ENCODE assay signal across 32 cellular contexts in the genomic region with DNA sequence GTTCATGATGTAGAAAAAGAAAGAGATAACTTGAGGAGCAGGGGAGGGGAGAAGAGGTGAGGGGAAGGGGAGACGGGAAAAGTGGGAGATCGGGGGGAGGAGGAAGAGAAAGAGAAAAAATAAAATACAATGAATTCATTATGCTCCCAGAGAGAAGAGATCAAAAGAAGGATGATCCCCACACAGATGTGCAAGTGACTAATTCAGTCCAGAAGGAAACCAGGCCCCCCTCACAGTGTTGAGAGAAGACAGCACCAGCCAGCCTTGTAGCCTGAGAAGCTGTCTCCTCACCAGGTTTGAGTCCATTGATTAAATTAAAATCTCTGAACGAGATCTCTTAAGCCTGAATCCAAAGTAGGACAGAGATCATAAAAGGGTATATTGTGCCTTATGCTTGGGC.
"Had no signal": no experiment of that assay in that cellular context is flagged by ENCODE, and none has a peak within 500 bp of the region (broad histone marks: within the 10 kb centered on the region; RNA-seq: fewer than 3 reads in every experiment).

No MANE protein-coding gene starts in this region.

- H3K4me3 ChIP-seq: ascending aorta, breast epithelium, cardiac muscle cell, colonic mucosa, gastrocnemius medialis, heart left ventricle had no signal

- H3K9me3 Mint-ChIP-seq: activated CD4-positive, alpha-beta T cell treated with anti-CD3 and anti-CD28 coated beads, Interleukin-2, amount 10 ng/mL, durations not matched to agents 24 days and 14 days; activated T-helper 1 cell treated with anti-CD3 and anti-CD28 coated beads, Interleukin-12 subunit alpha, Interleukin-12 subunit beta, Interleukin-2, Interleukin-4 antibody, amounts not matched to agents 30 ng/mL and 10 ng/mL and 1 ng/mL, durations not matched to agents 14 hours and 24 hours and 36 hours had no signal

- H3K27me3 Mint-ChIP-seq: activated CD4-positive, alpha-beta memory T cell treated with anti-CD3 and anti-CD28 coated beads for 36 hours; activated CD4-positive, alpha-beta T cell treated with anti-CD3 and anti-CD28 coated beads for 36 hours; activated CD4-positive, alpha-beta T cell treated with anti-CD3 and anti-CD28 coated beads, Interleukin-2, amount 10 ng/mL, durations not matched to agents 24 days and 14 days; activated CD8-positive, alpha-beta memory T cell treated with anti-CD3 and anti-CD28 coated beads, Interleukin-2, amount 10 ng/mL, durations not matched to agents 7 days and 5 days; activated naive CD4-positive, alpha-beta T cell treated with anti-CD3 and anti-CD28 coated beads, Interleukin-2, amount 10 ng/mL, durations not matched to agents 7 days and 5 days; activated naive CD8-positive, alpha-beta T cell treated with anti-CD3 and anti-CD28 coated beads, Interleukin-2, amount 10 ng/mL, durations not matched to agents 7 days and 5 days had no signal

- DNase-seq: activated CD4-positive, alpha-beta memory T cell treated with anti-CD3 and anti-CD28 coated beads for 36 hours; activated CD4-positive, alpha-beta T cell treated with anti-CD3 and anti-CD28 coated beads for 36 hours; activated CD4-positive, alpha-beta T cell treated with anti-CD3 and anti-CD28 coated beads, Interleukin-2, amount 10 ng/mL, durations not matched to agents 24 days and 14 days; activated CD4-positive, CD25-positive, alpha-beta regulatory T cell; activated CD4-positive, CD25-positive, alpha-beta regulatory T cell treated with anti-CD3 and anti-CD28 coated beads, Interleukin-2, amount 50 U/mL, for 72 hours; activated CD8-positive, alpha-beta memory T cell treated with anti-CD3 and anti-CD28 coated beads, Interleukin-2, amount 10 ng/mL, durations not matched to agents 7 days and 5 days; activated CD8-positive, alpha-beta memory T cell treated with anti-CD3 and anti-CD28 coated beads, Interleukin-2, amount 50 U/mL, for 4 hours; activated CD8-positive, alpha-beta T cell treated with anti-CD3 and anti-CD28 coated beads, Interleukin-2, amount 10 ng/mL, durations not matched to agents 7 days and 5 days; activated effector memory CD4-positive, alpha-beta T cell treated with anti-CD3 and anti-CD28 coated beads, Interleukin-2, amount 50 U/mL, for 16 hours; activated naive CD4-positive, alpha-beta T cell; activated naive CD4-positive, alpha-beta T cell treated with anti-CD3 and anti-CD28 coated beads, Interleukin-2, amount 10 ng/mL, durations not matched to agents 7 days and 5 days; activated naive CD8-positive, alpha-beta T cell treated with anti-CD3 and anti-CD28 coated beads, Interleukin-2, amount 10 ng/mL, durations not matched to agents 7 days and 5 days; activated T-cell treated with anti-CD3 and anti-CD28 coated beads, Interleukin-2, amount 50 U/mL, for 1 hour; activated T-cell treated with anti-CD3 and anti-CD28 coated beads, Interleukin-2, amount 50 U/mL, for 48 hours; central memory CD4-positive, alpha-beta T cell; cerebellar nuclear complex; colonic mucosa; effector CD8-positive, alpha-beta T cell; foreskin keratinocyte; gastrocnemius medialis; glutamatergic neuron; heart left ventricle; T-helper 9 cell had no signal

- H3K27ac Mint-ChIP-seq: activated CD4-positive, alpha-beta memory T cell treated with anti-CD3 and anti-CD28 coated beads for 36 hours; activated CD4-positive, alpha-beta T cell treated with anti-CD3 and anti-CD28 coated beads for 36 hours; activated CD4-positive, alpha-beta T cell treated with anti-CD3 and anti-CD28 coated beads, Interleukin-2, amount 10 ng/mL, durations not matched to agents 24 days and 14 days; activated CD8-positive, alpha-beta memory T cell treated with anti-CD3 and anti-CD28 coated beads, Interleukin-2, amount 10 ng/mL, durations not matched to agents 7 days and 5 days; activated CD8-positive, alpha-beta T cell treated with anti-CD3 and anti-CD28 coated beads, Interleukin-2, amount 10 ng/mL, durations not matched to agents 7 days and 5 days; activated naive CD4-positive, alpha-beta T cell treated with anti-CD3 and anti-CD28 coated beads, Interleukin-2, amount 10 ng/mL, durations not matched to agents 7 days and 5 days; activated naive CD4-positive, alpha-beta T cell treated with anti-CD3 and anti-CD28 coated beads, Interleukin-2, amount 50 U/mL, for 72 hours; activated naive CD8-positive, alpha-beta T cell treated with anti-CD3 and anti-CD28 coated beads, Interleukin-2, amount 10 ng/mL, durations not matched to agents 7 days and 5 days; activated T-helper 1 cell treated with anti-CD3 and anti-CD28 coated beads, Interleukin-12 subunit alpha, Interleukin-12 subunit beta, Interleukin-2, Interleukin-4 antibody, amounts not matched to agents 30 ng/mL and 10 ng/mL and 1 ng/mL, durations not matched to agents 14 hours and 24 hours and 36 hours; activated T-helper 2 cell treated with anti-CD3 and anti-CD28 coated beads, Interferon-gamma antibody, Interleukin-2, Interleukin-4, amounts not matched to agents 10 μg/mL and 5 μg/mL and 100 μg/mL, durations not matched to agents 14 hours and 24 hours and 36 hours; T-helper 1 cell treated with Interleukin-12 subunit alpha and Interleukin-12 subunit beta and Interleukin-4 antibody, amounts not matched to agents 30 μg/mL and 1 μg/mL, for 36 hours had no signal

- H3K4me1 Mint-ChIP-seq: activated CD4-positive, alpha-beta T cell treated with anti-CD3 and anti-CD28 coated beads for 36 hours; activated CD4-positive, alpha-beta T cell treated with anti-CD3 and anti-CD28 coated beads, Interleukin-2, amount 10 ng/mL, durations not matched to agents 24 days and 14 days; activated CD8-positive, alpha-beta memory T cell treated with anti-CD3 and anti-CD28 coated beads, Interleukin-2, amount 10 ng/mL, durations not matched to agents 7 days and 5 days; activated naive CD4-positive, alpha-beta T cell treated with anti-CD3 and anti-CD28 coated beads, Interleukin-2, amount 10 ng/mL, durations not matched to agents 7 days and 5 days; activated naive CD8-positive, alpha-beta T cell treated with anti-CD3 and anti-CD28 coated beads, Interleukin-2, amount 10 ng/mL, durations not matched to agents 7 days and 5 days had no signal

- H3K36me3 ChIP-seq: ascending aorta, breast epithelium, cardiac muscle cell, colonic mucosa, gastrocnemius medialis, heart left ventricle had no signal

- H3K36me3 Mint-ChIP-seq: activated CD4-positive, alpha-beta memory T cell treated with anti-CD3 and anti-CD28 coated beads for 36 hours; activated CD8-positive, alpha-beta memory T cell treated with anti-CD3 and anti-CD28 coated beads, Interleukin-2, amount 10 ng/mL, durations not matched to agents 7 days and 5 days; activated naive CD4-positive, alpha-beta T cell treated with anti-CD3 and anti-CD28 coated beads, Interleukin-2, amount 10 ng/mL, durations not matched to agents 7 days and 5 days; activated naive CD4-positive, alpha-beta T cell treated with anti-CD3 and anti-CD28 coated beads, Interleukin-2, amount 50 U/mL, for 72 hours; activated naive CD8-positive, alpha-beta T cell treated with anti-CD3 and anti-CD28 coated beads, Interleukin-2, amount 10 ng/mL, durations not matched to agents 7 days and 5 days; brain had no signal

- ATAC-seq: activated CD4-positive, alpha-beta T cell treated with anti-CD3 and anti-CD28 coated beads for 36 hours; activated CD8-positive, alpha-beta memory T cell treated with anti-CD3 and anti-CD28 coated beads, Interleukin-2, amount 10 ng/mL, durations not matched to agents 7 days and 5 days; activated CD8-positive, alpha-beta T cell treated with anti-CD3 and anti-CD28 coated beads, Interleukin-2, amount 10 ng/mL, durations not matched to agents 7 days and 5 days; activated naive CD4-positive, alpha-beta T cell treated with anti-CD3 and anti-CD28 coated beads, Interleukin-2, amount 50 U/mL, for 72 hours; foreskin keratinocyte; gastrocnemius medialis; heart left ventricle had no signal

- H3K4me3 Mint-ChIP-seq: activated CD4-positive, alpha-beta memory T cell treated with anti-CD3 and anti-CD28 coated beads for 36 hours; activated CD4-positive, alpha-beta T cell treated with anti-CD3 and anti-CD28 coated beads for 36 hours; activated CD4-positive, alpha-beta T cell treated with anti-CD3 and anti-CD28 coated beads, Interleukin-2, amount 10 ng/mL, durations not matched to agents 24 days and 14 days; activated CD8-positive, alpha-beta memory T cell treated with anti-CD3 and anti-CD28 coated beads, Interleukin-2, amount 10 ng/mL, durations not matched to agents 7 days and 5 days; activated CD8-positive, alpha-beta T cell treated with anti-CD3 and anti-CD28 coated beads, Interleukin-2, amount 10 ng/mL, durations not matched to agents 7 days and 5 days; activated naive CD4-positive, alpha-beta T cell treated with anti-CD3 and anti-CD28 coated beads, Interleukin-2, amount 10 ng/mL, durations not matched to agents 7 days and 5 days; activated naive CD8-positive, alpha-beta T cell treated with anti-CD3 and anti-CD28 coated beads, Interleukin-2, amount 10 ng/mL, durations not matched to agents 7 days and 5 days; activated T-helper 1 cell treated with anti-CD3 and anti-CD28 coated beads, Interleukin-12 subunit alpha, Interleukin-12 subunit beta, Interleukin-2, Interleukin-4 antibody, amounts not matched to agents 30 ng/mL and 10 ng/mL and 1 ng/mL, durations not matched to agents 14 hours and 24 hours and 36 hours; brain; T-helper 1 cell treated with Interleukin-12 subunit alpha and Interleukin-12 subunit beta and Interleukin-4 antibody, amounts not matched to agents 30 μg/mL and 1 μg/mL, for 36 hours had no signal

- H3K27ac ChIP-seq: ascending aorta, breast epithelium, cardiac muscle cell, colonic mucosa, epithelial cell of prostate, foreskin keratinocyte, gastrocnemius medialis, heart left ventricle had no signal

- H3K4me1 ChIP-seq: ascending aorta, breast epithelium, colonic mucosa, foreskin keratinocyte, gastrocnemius medialis, heart left ventricle had no signal

- H3K9me3 ChIP-seq: ascending aorta, breast epithelium, colonic mucosa, gastrocnemius medialis, heart left ventricle had no signal

- H3K27me3 ChIP-seq: ascending aorta, breast epithelium, cardiac muscle cell, colonic mucosa, foreskin keratinocyte, gastrocnemius medialis, heart left ventricle had no signal
